16 cellular contexts compared by ENCODE assay signal in genomic region chr1:91835087-91835521, GRCh38. TPM values are rescaled to one million over a fixed set of nuclear protein-coding genes. Genes with fewer than 3 reads are reported as not detected.
DNase-seq lines count a peak whose midpoint lies in the region; ATAC-seq and TF ChIP-seq lines count a peak whose summit lies in the region.
"Had no signal": no experiment of that assay in that cellular context is flagged by ENCODE, and none has a peak within 500 bp of the region (broad histone marks: within the 10 kb centered on the region; RNA-seq: fewer than 3 reads in every experiment).

No MANE protein-coding gene starts in this region.

- TF ChIP-seq CTCF in nephron (IDR thresholded peaks at IDR 0.05; ENCODE audit: unreplicated experiment in 3 of 3) (no peak), upper lobe of right lung (IDR thresholded peaks at IDR 0.05) (no peak)

- DNase-seq in SW480 (ENCODE audit: low spot score) (peak; percentile 7), left colon (no peak), CD1c-positive myeloid dendritic cell (ENCODE audit: extremely low spot score) (no peak), upper lobe of right lung (no peak), aorta (no peak)
- no peak for DNase-seq in activated CD4-positive, alpha-beta memory T cell treated with anti-CD3 and anti-CD28 coated beads, Interleukin-2, amount 10 ng/mL, durations not matched to agents 7 days and 5 days
- DNase-seq: DMS153, EL, NCI-H1092 treated with DMSO at 0.1 percent for 48 hours, NCI-H1694 treated with DMSO at 0.1 percent for 48 hours, NCI-H510A, Peyer's patch, SHP77 treated with DMSO at 0.1 percent for 48 hours had no signal

- H3K9me3 ChIP-seq in upper lobe of right lung (no peaks in the 10 kb centered on the region), aorta (ENCODE audit: control insufficient read depth, low read length) (no peaks in the 10 kb centered on the region)
- H3K9me3 ChIP-seq: BLaER1, Peyer's patch had no signal

- H3K4me3 ChIP-seq in upper lobe of right lung (no peak overlapping the region), aorta (ENCODE audit: low read length in 2 of 2) (no peak overlapping the region)
- H3K4me3 ChIP-seq: BLaER1, Peyer's patch had no signal

- intact Hi-C loops in left colon (cut with DNase I, micrococcal nuclease) (no loop called here), upper lobe of right lung (cut with DNase I) (no loop called here), aorta (cut with DNase I) (no loop called here)

- H3K36me3 Mint-ChIP-seq in nephron (ENCODE audit: low read depth), result peaks cover 3% of the 10 kb centered on the region
- H3K36me3 Mint-ChIP-seq in activated CD4-positive, alpha-beta memory T cell treated with anti-CD3 and anti-CD28 coated beads, Interleukin-2, amount 10 ng/mL, durations not matched to agents 7 days and 5 days (ENCODE audit: low read depth), result peaks cover 11% of the 10 kb centered on the region

- H3K4me1 Mint-ChIP-seq in nephron, result peaks cover 28% of the 10 kb centered on the region
- H3K4me1 Mint-ChIP-seq in activated CD4-positive, alpha-beta memory T cell treated with anti-CD3 and anti-CD28 coated beads, Interleukin-2, amount 10 ng/mL, durations not matched to agents 7 days and 5 days, result peaks cover 15% of the 10 kb centered on the region

- POLR2A ChIA-PET in activated CD4-positive, alpha-beta memory T cell treated with anti-CD3 and anti-CD28 coated beads, Interleukin-2, amount 10 ng/mL, durations not matched to agents 7 days and 5 days (lab: Charles Lee), result no interaction called here

- H3K27ac ChIP-seq in upper lobe of right lung (no peak overlapping the region), aorta (ENCODE audit: low read depth in 1 of 2, low read length in 2 of 2) (no peak overlapping the region)
- H3K27ac ChIP-seq: BLaER1, KMS-11 had no signal

- ATAC-seq in left colon (peak; percentile 61), upper lobe of right lung (no peak), aorta (ENCODE audit: low FRiP score) (no peak)

- H3K27me3 Mint-ChIP-seq in nephron (ENCODE audit: low read depth), result no peaks in the 10 kb centered on the region
- no peaks in the 10 kb centered on the region for H3K27me3 Mint-ChIP-seq in activated CD4-positive, alpha-beta memory T cell treated with anti-CD3 and anti-CD28 coated beads, Interleukin-2, amount 10 ng/mL, durations not matched to agents 7 days and 5 days

- peak overlapping the region; percentile 22 to 61 (median 51) for H3K27ac Mint-ChIP-seq in nephron
- no peak overlapping the region for H3K27ac Mint-ChIP-seq in activated CD4-positive, alpha-beta memory T cell treated with anti-CD3 and anti-CD28 coated beads, Interleukin-2, amount 10 ng/mL, durations not matched to agents 7 days and 5 days

- H3K36me3 ChIP-seq in upper lobe of right lung (no peaks in the 10 kb centered on the region), aorta (ENCODE audit: control insufficient read depth in 1 of 2, insufficient read depth in 2 of 2, low read length in 1 of 2) (no peaks in the 10 kb centered on the region)
- H3K36me3 ChIP-seq: BLaER1, Peyer's patch had no signal

- H3K27me3 ChIP-seq in upper lobe of right lung (no peaks in the 10 kb centered on the region), aorta (ENCODE audit: control insufficient read depth in 1 of 2, insufficient read depth in 2 of 2, low read length in 1 of 2) (no peaks in the 10 kb centered on the region)
- H3K27me3 ChIP-seq: BLaER1, Peyer's patch had no signal

- no peaks in the 10 kb centered on the region for H3K9me3 Mint-ChIP-seq in nephron
- H3K9me3 Mint-ChIP-seq in activated CD4-positive, alpha-beta memory T cell treated with anti-CD3 and anti-CD28 coated beads, Interleukin-2, amount 10 ng/mL, durations not matched to agents 7 days and 5 days, result no peaks in the 10 kb centered on the region

- 89 to 93% methylated on average over 1 of the region's 1 CpG for WGBS in aorta, 2 donors

- no peak overlapping the region for H3K4me3 Mint-ChIP-seq in nephron
- H3K4me3 Mint-ChIP-seq in activated CD4-positive, alpha-beta memory T cell treated with anti-CD3 and anti-CD28 coated beads, Interleukin-2, amount 10 ng/mL, durations not matched to agents 7 days and 5 days, result no peak overlapping the region

- CTCF ChIA-PET in activated CD4-positive, alpha-beta memory T cell treated with anti-CD3 and anti-CD28 coated beads, Interleukin-2, amount 10 ng/mL, durations not matched to agents 7 days and 5 days (lab: Charles Lee), result interaction anchor here (1.1 kb wide), 1 partner anchor 49 kb away, joined by 3 read pairs; no protein-coding TSS in a partner anchor

- H3K4me1 ChIP-seq in upper lobe of right lung (peaks cover 28% of the 10 kb centered on the region), aorta (ENCODE audit: control insufficient read depth in 1 of 2, insufficient read depth in 2 of 2, low read length in 2 of 2) (no peaks in the 10 kb centered on the region)

RNA-seq across cellular contexts. Expression of gene TGFBR3, which starts 50.8 kb away (rescaled TPM):
- total RNA-seq in left colon, result 10 to 100 TPM; 14.4 to 27.8 TPM
- 10 to 100 TPM; 35.9 to 41.6 TPM for total RNA-seq in activated CD4-positive, alpha-beta memory T cell treated with anti-CD3 and anti-CD28 coated beads, Interleukin-2, amount 10 ng/mL, durations not matched to agents 7 days and 5 days
- 55.9 TPM for total RNA-seq in upper lobe of right lung
- total RNA-seq in aorta, result 10 to 100 TPM; 50.6 to 81.5 TPM
- 10 to 100 TPM in 1 of 2 donors, 1 to 10 TPM in 1; 3.6 to 16.2 TPM for polyA plus RNA-seq in aorta
